ENCODE assay signal across 8 cellular contexts in the genomic region with DNA sequence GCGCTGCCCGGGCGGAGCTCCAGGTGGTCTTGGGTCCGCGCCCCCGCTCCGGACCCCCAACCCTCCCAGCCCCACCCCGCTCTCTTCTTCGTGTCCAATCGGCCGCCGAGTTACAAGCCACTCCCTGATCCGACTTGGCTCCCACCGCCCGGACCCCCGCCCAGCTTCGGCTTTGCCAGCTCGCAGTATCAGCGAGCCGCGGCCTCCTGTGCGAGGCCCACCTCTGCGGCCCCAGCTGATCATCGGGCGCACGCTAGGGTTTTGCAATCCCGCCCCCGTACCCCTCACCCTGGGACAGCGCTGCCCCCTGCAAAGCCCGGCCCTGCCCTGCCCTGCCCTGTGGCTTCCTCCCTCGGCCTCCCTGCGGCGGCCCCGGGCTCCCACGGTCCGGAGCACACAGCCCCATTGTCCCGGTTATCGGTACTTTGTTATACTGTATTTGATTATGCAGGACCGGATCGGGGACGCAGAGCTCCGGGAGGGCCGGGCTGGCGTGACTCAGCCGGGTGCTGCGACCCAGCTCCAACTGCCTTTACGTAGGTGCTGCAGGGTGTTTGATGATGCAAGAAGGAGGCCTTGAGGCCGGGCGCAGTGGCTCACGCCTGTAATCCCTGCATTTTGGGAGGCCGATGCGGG. TPM values are rescaled to one million over a fixed set of nuclear protein-coding genes. Genes with fewer than 3 reads are reported as not detected.
DNase-seq lines count a peak whose midpoint lies in the region; ATAC-seq and TF ChIP-seq lines count a peak whose summit lies in the region.

No MANE protein-coding gene starts in this region.

- H3K9me3 Mint-ChIP-seq in activated CD4-positive, alpha-beta memory T cell treated with anti-CD3 and anti-CD28 coated beads, Interleukin-2, amount 10 ng/mL, durations not matched to agents 7 days and 5 days, result no peaks in the 10 kb centered on the region
- H3K9me3 Mint-ChIP-seq in endodermal cell, result no peaks in the 10 kb centered on the region
- H3K9me3 Mint-ChIP-seq in natural killer cell, result no peaks in the 10 kb centered on the region

- TF ChIP-seq CTCF in endodermal cell (conservative IDR thresholded peaks at IDR 0.05), result no peak
- TF ChIP-seq CTCF in natural killer cell (IDR thresholded peaks at IDR 0.05), result no peak
- TF ChIP-seq CTCF in tibial artery (IDR thresholded peaks at IDR 0.05), result no peak

- H3K27ac Mint-ChIP-seq in activated CD4-positive, alpha-beta memory T cell treated with anti-CD3 and anti-CD28 coated beads, Interleukin-2, amount 10 ng/mL, durations not matched to agents 7 days and 5 days, result peak overlapping the region; percentile 74
- peak overlapping the region; percentile 96 for H3K27ac Mint-ChIP-seq in endodermal cell
- peak overlapping the region; percentile 71 to 88 for H3K27ac Mint-ChIP-seq in natural killer cell

- peaks cover 60% of the 10 kb centered on the region for H3K36me3 Mint-ChIP-seq in activated CD4-positive, alpha-beta memory T cell treated with anti-CD3 and anti-CD28 coated beads, Interleukin-2, amount 10 ng/mL, durations not matched to agents 7 days and 5 days (ENCODE audit: low read depth)
- H3K36me3 Mint-ChIP-seq in endodermal cell (ENCODE audit: low read depth) (peaks cover 34% of the 10 kb centered on the region), natural killer cell (peaks cover 9% of the 10 kb centered on the region)

- peak overlapping the region; percentile 87 for H3K27ac ChIP-seq in endodermal cell (ENCODE audit: low read depth, low read length)
- no peak overlapping the region for H3K27ac ChIP-seq in tibial artery

- intact Hi-C loops in natural killer cell (cut with micrococcal nuclease) (loop anchor here (1.0 to 2.0 kb wide), 2 partner anchors 10 to 14 kb away; a partner anchor contains a TSS), tibial artery (cut with DNase I; ENCODE audit: low total_unique reads) (no loop called here)

- WGBS in endodermal cell (ENCODE audit: insufficient coverage in 1 of 2, insufficient read length in 1 of 2), 2 experiments, result 9 to 28% methylated on average over 14 to 52 of the region's 52 CpGs

- H3K36me3 ChIP-seq in endodermal cell (ENCODE audit: control insufficient read depth, insufficient read depth, low read length) (peaks cover 39% of the 10 kb centered on the region), tibial artery (peaks cover 0 to 24% (median 11%) of the 10 kb centered on the region in 3 donors)

- peak overlapping the region; percentile 60 for H3K4me3 Mint-ChIP-seq in activated CD4-positive, alpha-beta memory T cell treated with anti-CD3 and anti-CD28 coated beads, Interleukin-2, amount 10 ng/mL, durations not matched to agents 7 days and 5 days
- H3K4me3 Mint-ChIP-seq in endodermal cell (peak overlapping the region; percentile 81), natural killer cell (peak overlapping the region; percentile 85)

- CTCF ChIA-PET in activated CD4-positive, alpha-beta memory T cell treated with anti-CD3 and anti-CD28 coated beads, Interleukin-2, amount 10 ng/mL, durations not matched to agents 7 days and 5 days (lab: Charles Lee), result no interaction called here

- H3K27me3 ChIP-seq in endodermal cell (ENCODE audit: control insufficient read depth, insufficient read depth, low read length, poor library complexity, severe bottlenecking) (no peaks in the 10 kb centered on the region), tibial artery (peaks cover 0 to 26% of the 10 kb centered on the region in 2 donors)

- peak; percentile 45 to 58 (median 52) for ATAC-seq in natural killer cell

- POLR2A ChIA-PET in activated CD4-positive, alpha-beta memory T cell treated with anti-CD3 and anti-CD28 coated beads, Interleukin-2, amount 10 ng/mL, durations not matched to agents 7 days and 5 days (lab: Charles Lee), result interaction anchor here (0.7 to 4.9 kb wide), 15 partner anchors 8 to 237 kb away, joined by 3 to 34 read pairs (median 3); a partner anchor contains a TSS

- H3K9ac ChIP-seq in endodermal cell (ENCODE audit: extremely low read depth, low read length, poor library complexity, severe bottlenecking), result peak overlapping the region; percentile 72

- no peaks in the 10 kb centered on the region for H3K9me3 ChIP-seq in endodermal cell (ENCODE audit: control insufficient read depth, low read length)
- H3K9me3 ChIP-seq in tibial artery, result no peaks in the 10 kb centered on the region

- DNase-seq in NCI-H2081 (lab: John Stamatoyannopoulos, UW) (peak; percentile 26 to 50), NCI-H2081 treated with DMSO at 0.1 percent for 48 hours (lab: John Stamatoyannopoulos, UW) (no peak), NCI-H128 (lab: John Stamatoyannopoulos, UW; ENCODE audit: unreplicated experiment) (peak; percentile 11), endodermal cell (peak; percentile 96), natural killer cell (peak; percentile 45), OCI-M2 (lab: John Stamatoyannopoulos, UW; ENCODE audit: unreplicated experiment) (no peak), tibial artery (no peak)
- peak; percentile 34 for DNase-seq in activated CD4-positive, alpha-beta memory T cell treated with anti-CD3 and anti-CD28 coated beads, Interleukin-2, amount 10 ng/mL, durations not matched to agents 7 days and 5 days

- H3K4me1 ChIP-seq in endodermal cell (ENCODE audit: control insufficient read depth, insufficient read depth, low read length) (peaks cover 10% of the 10 kb centered on the region), tibial artery (peaks cover 0 to 21% (median 12%) of the 10 kb centered on the region in 4 donors)

- peaks cover 34% of the 10 kb centered on the region for H3K4me1 Mint-ChIP-seq in activated CD4-positive, alpha-beta memory T cell treated with anti-CD3 and anti-CD28 coated beads, Interleukin-2, amount 10 ng/mL, durations not matched to agents 7 days and 5 days
- H3K4me1 Mint-ChIP-seq in endodermal cell (peaks cover 16% of the 10 kb centered on the region), natural killer cell (peaks cover 26 to 36% of the 10 kb centered on the region in 2 donors)

- H3K27me3 Mint-ChIP-seq in activated CD4-positive, alpha-beta memory T cell treated with anti-CD3 and anti-CD28 coated beads, Interleukin-2, amount 10 ng/mL, durations not matched to agents 7 days and 5 days, result no peaks in the 10 kb centered on the region
- H3K27me3 Mint-ChIP-seq in endodermal cell (ENCODE audit: insufficient read depth) (no peaks in the 10 kb centered on the region), natural killer cell (ENCODE audit: low read depth in 2 of 2) (no peaks in the 10 kb centered on the region)

- H3K4me3 ChIP-seq in endodermal cell (ENCODE audit: low read length), result peak overlapping the region; percentile 90
- peak overlapping the region in 1 of 2 donors; percentile 50 for H3K4me3 ChIP-seq in tibial artery

RNA-seq across cellular contexts. Expression of a gene that starts 0.6 kb away (rescaled TPM):
- 10 to 100 TPM; 43.2 to 46.2 TPM for total RNA-seq in activated CD4-positive, alpha-beta memory T cell treated with anti-CD3 and anti-CD28 coated beads, Interleukin-2, amount 10 ng/mL, durations not matched to agents 7 days and 5 days
- 10 to 100 TPM; 60.4 to 81.7 TPM for total RNA-seq in endodermal cell
- polyA plus RNA-seq in endodermal cell (2013, experiment 1 of 2), result 111 TPM
- 102 TPM for polyA plus RNA-seq in endodermal cell (2013, experiment 2 of 2)
- 10 to 100 TPM; 52.1 to 81.5 (median 56.4) TPM for total RNA-seq in natural killer cell

RNA-seq across cellular contexts. Expression of a gene that starts 10.1 kb away (rescaled TPM):
- 10 to 100 TPM; 49.0 to 55.6 TPM for total RNA-seq in activated CD4-positive, alpha-beta memory T cell treated with anti-CD3 and anti-CD28 coated beads, Interleukin-2, amount 10 ng/mL, durations not matched to agents 7 days and 5 days
- total RNA-seq in endodermal cell (1 to 10 TPM; 4.1 to 8.6 TPM), natural killer cell (10 to 100 TPM; 10.7 to 15.9 (median 11.1) TPM)
- 11.8 TPM for polyA plus RNA-seq in endodermal cell (2013, experiment 1 of 2)
- 12.8 TPM for polyA plus RNA-seq in endodermal cell (2013, experiment 2 of 2)

RNA-seq across cellular contexts. Expression of a gene that starts 14.8 kb away (rescaled TPM):
- total RNA-seq in activated CD4-positive, alpha-beta memory T cell treated with anti-CD3 and anti-CD28 coated beads, Interleukin-2, amount 10 ng/mL, durations not matched to agents 7 days and 5 days, result 100 to 1,000 TPM; 111 to 112 TPM
- 10 to 100 TPM; 16.5 to 18.7 TPM for total RNA-seq in endodermal cell
- polyA plus RNA-seq in endodermal cell (2013, experiment 1 of 2), result 22.7 TPM
- 24.9 TPM for polyA plus RNA-seq in endodermal cell (2013, experiment 2 of 2)
- 100 to 1,000 TPM; 134 to 188 (median 150) TPM for total RNA-seq in natural killer cell

RNA-seq across cellular contexts. Expression of a gene that starts 34.9 kb away (rescaled TPM):
- total RNA-seq in activated CD4-positive, alpha-beta memory T cell treated with anti-CD3 and anti-CD28 coated beads, Interleukin-2, amount 10 ng/mL, durations not matched to agents 7 days and 5 days, result 100 to 1,000 TPM; 102 to 107 TPM
- total RNA-seq in endodermal cell, result 10 to 100 TPM; 77.0 to 79.8 TPM
- 41.2 TPM for polyA plus RNA-seq in endodermal cell (2013, experiment 1 of 2)
- 37.0 TPM for polyA plus RNA-seq in endodermal cell (2013, experiment 2 of 2)
- total RNA-seq in natural killer cell, result 10 to 100 TPM; 58.1 to 73.2 (median 67.7) TPM

RNA-seq across cellular contexts. Expression of a gene that starts 40.0 kb away (rescaled TPM):
- total RNA-seq in activated CD4-positive, alpha-beta memory T cell treated with anti-CD3 and anti-CD28 coated beads, Interleukin-2, amount 10 ng/mL, durations not matched to agents 7 days and 5 days, result 100 to 1,000 TPM; 105 to 108 TPM
- 10 to 100 TPM; 53.2 to 62.9 TPM for total RNA-seq in endodermal cell
- polyA plus RNA-seq in endodermal cell (2013, experiment 1 of 2), result 14.8 TPM
- 14.7 TPM for polyA plus RNA-seq in endodermal cell (2013, experiment 2 of 2)
- 10 to 100 TPM; 35.7 to 58.7 (median 41.0) TPM for total RNA-seq in natural killer cell

Comparison
In these comparisons a context has a peak if more than half of its experiments do, and no peak if none do; other contexts are left out.
1. DNase-seq: peak in NCI-H2081 (2 of 2), NCI-H128 (single experiment), activated CD4-positive, alpha-beta memory T cell treated with anti-CD3 and anti-CD28 coated beads, Interleukin-2, amount 10 ng/mL, durations not matched to agents 7 days and 5 days (single experiment), endodermal cell (single experiment) and natural killer cell (single experiment); none in NCI-H2081 treated with DMSO at 0.1 percent for 48 hours (single experiment), OCI-M2 (single experiment) and tibial artery (0 of 2).
2. RNA of a gene that starts 14.8 kb away (total RNA-seq): 134 to 188 TPM in natural killer cell and 111 to 112 TPM in activated CD4-positive, alpha-beta memory T cell treated with anti-CD3 and anti-CD28 coated beads, Interleukin-2, amount 10 ng/mL, durations not matched to agents 7 days and 5 days; 16.5 to 18.7 TPM in endodermal cell; every median in the first group is over 4 times any median in the second.
3. Peak in every context shown above with its lines, with median percentiles within 50 percentile points of each other: H3K27ac Mint-ChIP-seq and H3K4me3 Mint-ChIP-seq.